ENCODE assay signal across 25 cellular contexts in the genomic region with DNA sequence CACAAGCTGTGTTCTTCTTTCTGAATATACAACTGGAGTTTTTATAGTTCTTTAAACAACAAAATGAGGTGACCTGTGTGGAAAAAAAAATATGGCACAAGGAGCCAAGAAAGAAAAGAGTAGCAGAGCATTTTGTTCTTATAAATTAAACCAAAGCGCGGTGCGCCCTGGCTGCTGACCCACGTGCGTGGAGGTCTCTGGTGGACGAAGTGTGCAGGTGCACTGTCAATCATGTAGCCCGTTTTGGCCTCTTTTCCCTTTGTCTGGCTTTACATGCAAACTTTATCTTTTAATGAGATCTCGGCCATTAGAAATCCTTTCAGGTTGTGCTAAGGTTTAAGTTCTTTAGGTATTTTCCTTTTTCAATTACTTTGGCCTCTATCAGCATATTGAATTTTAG.
DNase-seq lines count a peak whose midpoint lies in the region; ATAC-seq and TF ChIP-seq lines count a peak whose summit lies in the region.
"Had no signal": no experiment of that assay in that cellular context is flagged by ENCODE, and none has a peak within 500 bp of the region (broad histone marks: within the 10 kb centered on the region; RNA-seq: fewer than 3 reads in every experiment).

No MANE protein-coding gene starts in this region.

- peak; percentile 23; the same call in 1 of the 2 replicates for TF ChIP-seq CTCF in A673 (conservative IDR thresholded peaks at IDR 0.05; ENCODE audit: low read depth, low read length)
- peak; percentile 17; the same call in 1 of the 2 replicates for TF ChIP-seq CTCF in GM12875 (IDR thresholded peaks at IDR 0.05; ENCODE audit: borderline replicate concordance, insufficient read depth, low read depth, low read length)
- peak; percentile 70 for TF ChIP-seq CTCF in VCaP (conservative IDR thresholded peaks at IDR 0.05)

- H3K36me3 ChIP-seq in A673 (ENCODE audit: insufficient read depth, low read length, poor library complexity, severe bottlenecking): no peaks in the 10 kb centered on the region
- H3K36me3 ChIP-seq: cardiac muscle cell, neutrophil, SJSA1, stomach, tibial artery had no signal

- peaks cover 3% of the 10 kb centered on the region for H3K27me3 ChIP-seq in A673 (replicated peaks; ENCODE audit: insufficient read depth, low read depth, low read length, poor library complexity)
- H3K27me3 ChIP-seq: cardiac muscle cell, neutrophil, SJSA1, stomach, tibial artery had no signal

- H3K4me3 ChIP-seq in A673 (ENCODE audit: low read depth, low read length, poor library complexity, severe bottlenecking) (no peak overlapping the region), GM12875 (ENCODE audit: low read depth, low read length) (no peak overlapping the region)
- H3K4me3 ChIP-seq: A549, cardiac muscle cell, SJSA1, stomach, tibial artery had no signal

- H3K4me1 ChIP-seq in A673 (ENCODE audit: insufficient read depth, low read length, poor library complexity, severe bottlenecking): no peaks in the 10 kb centered on the region
- H3K4me1 ChIP-seq: A549, SJSA1, stomach, tibial artery had no signal

- intact Hi-C loops in A673 (cut with micrococcal nuclease; ENCODE audit: unreplicated experiment): no loop called here

- CTCF ChIA-PET in A673 (lab: Charles Lee): no interaction called here

- no peak for ATAC-seq in stimulated activated naive CD8-positive, alpha-beta T cell treated with anti-CD3 and anti-CD28 coated beads, Interleukin-15, Interleukin-2, amounts not matched to agents 100 U/mL and 50 U/mL, for 24 hours
- ATAC-seq: A549; activated naive CD8-positive, alpha-beta T cell treated with anti-CD3 and anti-CD28 coated beads, Interleukin-2, amount 50 U/mL, for 24 hours; activated T-cell treated with anti-CD3 and anti-CD28 coated beads, Interleukin-2, amount 50 U/mL, for 72 hours; sciatic nerve had no signal

- POLR2A ChIA-PET in A673 (lab: Charles Lee; ENCODE audit: low non-redundant PET): no interaction called here

- H3K27ac ChIP-seq in A673 (ENCODE audit: low read depth, low read length, poor library complexity, severe bottlenecking): no peak overlapping the region
- no peak overlapping the region for H3K27ac ChIP-seq in VCaP
- H3K27ac ChIP-seq: A549, cardiac muscle cell, neutrophil, SJSA1, stomach, tibial artery had no signal

- DNase-seq in A673 (ENCODE audit: low spot score) (no peak), iPS-NIHi7 (ENCODE audit: extremely low spot score) (peak; percentile 16), AG20443 (ENCODE audit: low spot score) (no peak), DMS114 treated with DMSO at 0.1 percent for 48 hours (lab: John Stamatoyannopoulos, UW; ENCODE audit: unreplicated experiment) (no peak)
- DNase-seq in activated effector memory CD4-positive, alpha-beta T cell treated with Interleukin-2 at 50 U/mL for 16 hours: no peak
- no peak for DNase-seq in stimulated activated naive CD8-positive, alpha-beta T cell treated with anti-CD3 and anti-CD28 coated beads, Interleukin-15, Interleukin-2, amounts not matched to agents 100 U/mL and 50 U/mL, for 24 hours
- DNase-seq: activated CD4-positive, alpha-beta T cell treated with anti-CD3 and anti-CD28 coated beads, Interleukin-2, amount 50 U/mL, for 1 hour; activated naive CD4-positive, alpha-beta T cell; activated naive CD8-positive, alpha-beta T cell treated with anti-CD3 and anti-CD28 coated beads, Interleukin-2, amount 50 U/mL, for 24 hours; activated T-cell treated with anti-CD3 and anti-CD28 coated beads, Interleukin-2, amount 50 U/mL, for 72 hours; KG1; MM.1S; NCI-H1105 treated with DMSO at 0.1 percent for 48 hours; NCI-H2029 treated with DMSO at 0.1 percent for 48 hours; NCI-H526; stomach; T1000; tibial artery had no signal

- no TSS peak for BruUV-seq in A673 (replicated peaks; lab: Mats Ljungman, UMichigan)

- no peaks in the 10 kb centered on the region for H3K9me3 ChIP-seq in A673 (ENCODE audit: low read depth, low read length, poor library complexity, severe bottlenecking)
- H3K9me3 ChIP-seq: A549, neutrophil, tibial artery had no signal

Comparison
In these comparisons a context has a peak if more than half of its experiments do, and no peak if none do; other contexts are left out.
1. CTCF ChIP-seq: peak in every context shown above with its lines; median percentile 70 in VCaP; 23 in A673; 17 in GM12875.